Comparison of ENCODE assay signal across 14 cellular contexts in the genomic region with DNA sequence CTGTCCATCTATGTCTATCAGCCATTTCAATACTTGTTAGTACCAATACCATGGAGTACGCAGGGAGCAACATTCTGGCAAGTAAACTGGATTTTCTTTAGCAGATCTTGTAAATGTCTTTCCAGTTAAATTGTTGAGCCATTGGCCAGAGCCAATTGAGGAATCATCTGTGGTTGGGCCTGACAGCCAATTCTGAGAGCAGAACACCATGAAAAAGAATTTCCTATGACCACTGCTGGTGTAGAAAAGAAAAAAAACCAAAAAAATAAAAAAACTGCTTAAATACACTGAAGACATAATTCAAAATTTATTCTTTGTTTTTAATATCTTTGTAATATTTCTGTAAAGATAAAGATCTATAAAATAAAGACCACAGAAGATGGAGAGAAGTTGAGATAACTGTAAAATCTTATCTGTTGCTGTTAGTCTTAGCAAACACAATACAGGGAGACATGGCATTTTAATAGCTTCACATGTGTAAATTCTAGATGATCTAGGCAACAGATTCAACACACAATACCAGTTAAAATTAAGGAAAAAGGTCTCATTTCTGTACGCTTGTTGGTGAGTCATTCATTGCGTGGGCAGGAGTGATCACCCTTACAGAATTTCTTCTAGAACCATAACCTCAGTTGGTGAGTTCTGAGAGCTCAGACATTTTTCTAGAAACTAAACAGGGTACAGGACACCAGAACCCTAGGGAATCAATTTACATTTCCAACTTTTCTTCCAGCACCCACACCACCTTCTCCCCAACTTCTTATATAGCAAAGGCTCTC.
DNase-seq lines count a peak whose midpoint lies in the region; ATAC-seq, FAIRE-seq and TF ChIP-seq lines count a peak whose summit lies in the region.
"Had no signal": no experiment of that assay in that cellular context is flagged by ENCODE, and none has a peak within 500 bp of the region (broad histone marks: within the 10 kb centered on the region; RNA-seq: fewer than 3 reads in every experiment).

No MANE protein-coding gene starts in this region.

- H3K9ac ChIP-seq in mammary epithelial cell (ENCODE audit: insufficient read depth, low read length) (no peak overlapping the region), muscle layer of colon (ENCODE audit: low read length) (no peak overlapping the region), kidney (ENCODE audit: low read length in 2 of 2) (no peak overlapping the region)

- intact Hi-C loops in mammary epithelial cell (cut with micrococcal nuclease), result no loop called here
- intact Hi-C loops in kidney (cut with DNase I), result no loop called here

- H3K36me3 ChIP-seq in ACC112 (ENCODE audit: insufficient read depth, low read length), result no peaks in the 10 kb centered on the region
- H3K36me3 ChIP-seq in mammary epithelial cell (ENCODE audit: insufficient read depth, low read length), result no peaks in the 10 kb centered on the region
- H3K36me3 ChIP-seq in muscle layer of colon (ENCODE audit: insufficient read depth, low read length), result no peaks in the 10 kb centered on the region
- no peaks in the 10 kb centered on the region for H3K36me3 ChIP-seq in kidney (ENCODE audit: control insufficient read depth in 1 of 2, insufficient read depth in 2 of 2, low read length in 2 of 2)
- H3K36me3 ChIP-seq: lower lobe of right lung, SJSA1, stomach had no signal

- H4K20me1 ChIP-seq in mammary epithelial cell (ENCODE audit: insufficient read depth, low read length), result no peaks in the 10 kb centered on the region

- H3K27me3 ChIP-seq in ACC112 (ENCODE audit: insufficient read depth, low read length) (no peaks in the 10 kb centered on the region), mammary epithelial cell (ENCODE audit: insufficient read depth, low read length) (no peaks in the 10 kb centered on the region), muscle layer of colon (ENCODE audit: control insufficient read depth in 1 of 2, insufficient read depth in 2 of 2, low read length in 2 of 2) (no peaks in the 10 kb centered on the region)
- H3K27me3 ChIP-seq: SJSA1, stomach had no signal

- WGBS in mammary epithelial cell (ENCODE audit: low coverage, missing lambda C conversion rate), result 78% methylated on average over 3 of the region's 3 CpGs

- ATAC-seq in GM19035 (IDR thresholded peaks at IDR 0.05; ENCODE audit: unreplicated experiment), result no peak

- dilution Hi-C loops in mammary epithelial cell (cut with HindIII; ENCODE audit: low sequenced_read_pairs), result no loop called here

- H3K27ac ChIP-seq in ACC112 (ENCODE audit: low read depth, low read length) (peak overlapping the region; percentile 79), mammary epithelial cell (ENCODE audit: insufficient read depth, low read depth, low read length) (no peak overlapping the region), muscle layer of colon (ENCODE audit: low read depth, low read length) (peak overlapping the region; percentile 5), kidney (ENCODE audit: low read depth in 2 of 2, low read length in 2 of 2) (no peak overlapping the region)
- H3K27ac ChIP-seq: lower lobe of right lung, SJSA1 had no signal

- in situ Hi-C loops in mammary epithelial cell (cut with MboI; ENCODE audit: low sequenced_read_pairs in 2 of 2), result no loop called here

- H2AFZ ChIP-seq in ACC112 (ENCODE audit: low read length, unreplicated experiment) (peak overlapping the region; percentile 64), mammary epithelial cell (ENCODE audit: low read depth, low read length) (no peak overlapping the region)

- H3K4me1 ChIP-seq in ACC112 (ENCODE audit: control insufficient read depth, insufficient read depth, low read length, unreplicated experiment) (peaks cover 53% of the 10 kb centered on the region), mammary epithelial cell (ENCODE audit: insufficient read depth, low read length) (peaks cover 11% of the 10 kb centered on the region), muscle layer of colon (ENCODE audit: insufficient read depth, low read length) (peaks cover 37% of the 10 kb centered on the region), kidney (ENCODE audit: control insufficient read depth in 1 of 2, insufficient read depth in 1 of 2, low read depth in 1 of 2, low read length in 2 of 2) (no peaks in the 10 kb centered on the region)

- CTCF ChIA-PET in mammary epithelial cell (lab: Charles Lee; ENCODE audit: low non-redundant PET), result no interaction called here

- H3K4me3 ChIP-seq in ACC112 (ENCODE audit: low read depth, low read length), result no peak overlapping the region
- H3K4me3 ChIP-seq in mammary epithelial cell (replicated peaks in 1 of 3; ENCODE audit: insufficient read depth in 1 of 3, low read depth in 2 of 3, low read length in 3 of 3), result no peak overlapping the region
- H3K4me3 ChIP-seq in muscle layer of colon (ENCODE audit: low read depth in 1 of 2, low read length in 2 of 2), result no peak overlapping the region
- no peak overlapping the region for H3K4me3 ChIP-seq in kidney (ENCODE audit: low read length in 2 of 2)
- H3K4me3 ChIP-seq: lower lobe of right lung, SJSA1, stomach had no signal

- no peak overlapping the region for H3K4me2 ChIP-seq in mammary epithelial cell (ENCODE audit: insufficient read depth, low read depth, low read length)

- no peak for FAIRE-seq in kidney (lab: Jason Lieb, UNC)

- no peaks in the 10 kb centered on the region for H3K9me3 ChIP-seq in mammary epithelial cell (replicated peaks; ENCODE audit: insufficient read depth, low read length)
- H3K9me3 ChIP-seq in muscle layer of colon (ENCODE audit: low read length), result no peaks in the 10 kb centered on the region
- no peaks in the 10 kb centered on the region for H3K9me3 ChIP-seq in kidney (ENCODE audit: control insufficient read depth in 1 of 2, low read length in 2 of 2)
- H3K9me3 ChIP-seq: lower lobe of right lung, SJSA1, stomach had no signal

- peak; percentile 13 for DNase-seq in HT1080 (ENCODE audit: low read depth)
- peak; percentile 37 for DNase-seq in mammary epithelial cell
- no peak for DNase-seq in kidney
- no peak for DNase-seq in AG20443 (ENCODE audit: low spot score)
- DNase-seq in NCI-H2029 (lab: John Stamatoyannopoulos, UW), result no peak
- DNase-seq: activated naive CD4-positive, alpha-beta T cell treated with Interleukin-2 at 50 U/mL for 16 hours; erythroblast; lower lobe of right lung; NCI-H2171 treated with DMSO at 0.1 percent for 48 hours; stomach had no signal

- H3K79me2 ChIP-seq in ACC112 (ENCODE audit: control insufficient read depth, insufficient read depth, low read length, unreplicated experiment) (no peaks in the 10 kb centered on the region), mammary epithelial cell (ENCODE audit: insufficient read depth, low read length) (no peaks in the 10 kb centered on the region)

- TF ChIP-seq CTCF in mammary epithelial cell (conservative IDR thresholded peaks at IDR 0.05 in 1 of 2, IDR thresholded peaks at IDR 0.05 in 1 of 2; ENCODE audit: extremely low read depth in 1 of 2, insufficient read depth in 1 of 2, low read depth in 1 of 2, low read length in 2 of 2) (no peak), kidney (IDR thresholded peaks at IDR 0.05; ENCODE audit: borderline replicate concordance, extremely low read depth, insufficient read depth) (no peak)

- BruUV-seq in mammary epithelial cell (replicated peaks; lab: Mats Ljungman, UMichigan), result no TSS peak

Comparison
In these comparisons a context has a peak if more than half of its experiments do, and no peak if none do; other contexts are left out.
1. H3K27ac ChIP-seq: peak in ACC112 (single experiment) and muscle layer of colon (single experiment); none in mammary epithelial cell (single experiment) and kidney (0 of 2).
2. DNase-seq: peak in HT1080 (single experiment) and mammary epithelial cell (single experiment); none in kidney (single experiment), AG20443 (single experiment) and NCI-H2029 (single experiment).